In genomic region chr14:95156765-95157194, GRCh38 we compare ENCODE assay signal across 8 cellular contexts. TPM values are rescaled to one million over a fixed set of nuclear protein-coding genes. Genes with fewer than 3 reads are reported as not detected.
DNase-seq lines count a peak whose midpoint lies in the region; ATAC-seq lines count a peak whose summit lies in the region.

No MANE protein-coding gene starts in this region.

- H3K4me3 ChIP-seq in SJCRH30 = peak overlapping the region; percentile 68
- H3K4me3 ChIP-seq in iPS-11a (ENCODE audit: low read depth, low read length) = peak overlapping the region; percentile 74
- peak overlapping the region; percentile 76 for H3K4me3 ChIP-seq in skeletal muscle satellite cell (ENCODE audit: low read length)

- H3K27ac ChIP-seq in SJCRH30 (peak overlapping the region; percentile 95), angular gyrus (ENCODE audit: low read depth, low read length) (peak overlapping the region; percentile 66)

- H3K27me3 ChIP-seq in SJCRH30 (no peaks in the 10 kb centered on the region), skeletal muscle satellite cell (ENCODE audit: control insufficient read depth, insufficient read depth, low read length) (no peaks in the 10 kb centered on the region)

- peaks cover 4% of the 10 kb centered on the region; the same call in 1 of the 2 replicates for H3K36me3 ChIP-seq in SJCRH30
- no peaks in the 10 kb centered on the region for H3K36me3 ChIP-seq in skeletal muscle satellite cell (ENCODE audit: insufficient read depth, low read length)

- H3K9ac ChIP-seq in skeletal muscle satellite cell (ENCODE audit: low read depth, low read length) = peak overlapping the region; percentile 93

- H3K9me3 ChIP-seq in SJCRH30 (replicated peaks) = no peaks in the 10 kb centered on the region
- H3K9me3 ChIP-seq in skeletal muscle satellite cell (replicated peaks; ENCODE audit: low read length) = no peaks in the 10 kb centered on the region

- ATAC-seq in HG02981 (IDR thresholded peaks at IDR 0.05; ENCODE audit: unreplicated experiment) = peak; percentile 31

- H3K4me1 ChIP-seq in SJCRH30 (no peaks in the 10 kb centered on the region; the same call in 1 of the 2 replicates), skeletal muscle satellite cell (ENCODE audit: control insufficient read depth, insufficient read depth, low read length) (peaks cover 29% of the 10 kb centered on the region)

- DNase-seq in NCI-H2227 (lab: John Stamatoyannopoulos, UW; ENCODE audit: unreplicated experiment) (peak; percentile 49), NCI-H2227 treated with DMSO at 0.1 percent for 48 hours (lab: John Stamatoyannopoulos, UW) (no peak), SJCRH30 (peak in 1 of 2 experiments; percentile 43), medulla oblongata (ENCODE audit: extremely low spot score) (no peak)

- H3K4me2 ChIP-seq in skeletal muscle satellite cell (ENCODE audit: low read length) = peak overlapping the region; percentile 87

RNA-seq across cellular contexts. Expression of gene DICER1, which starts 0.5 kb away (rescaled TPM):
- total RNA-seq in SJCRH30 (2014; rRNA removed; shearing (Covaris generic)) = 198 and 202 TPM in 2 replicates
- total RNA-seq in skeletal muscle satellite cell (2012; rRNA removed) = 29.2 and 30.6 TPM in 2 replicates
